ENCODE assay signal across 1 cellular context in the genomic region with DNA sequence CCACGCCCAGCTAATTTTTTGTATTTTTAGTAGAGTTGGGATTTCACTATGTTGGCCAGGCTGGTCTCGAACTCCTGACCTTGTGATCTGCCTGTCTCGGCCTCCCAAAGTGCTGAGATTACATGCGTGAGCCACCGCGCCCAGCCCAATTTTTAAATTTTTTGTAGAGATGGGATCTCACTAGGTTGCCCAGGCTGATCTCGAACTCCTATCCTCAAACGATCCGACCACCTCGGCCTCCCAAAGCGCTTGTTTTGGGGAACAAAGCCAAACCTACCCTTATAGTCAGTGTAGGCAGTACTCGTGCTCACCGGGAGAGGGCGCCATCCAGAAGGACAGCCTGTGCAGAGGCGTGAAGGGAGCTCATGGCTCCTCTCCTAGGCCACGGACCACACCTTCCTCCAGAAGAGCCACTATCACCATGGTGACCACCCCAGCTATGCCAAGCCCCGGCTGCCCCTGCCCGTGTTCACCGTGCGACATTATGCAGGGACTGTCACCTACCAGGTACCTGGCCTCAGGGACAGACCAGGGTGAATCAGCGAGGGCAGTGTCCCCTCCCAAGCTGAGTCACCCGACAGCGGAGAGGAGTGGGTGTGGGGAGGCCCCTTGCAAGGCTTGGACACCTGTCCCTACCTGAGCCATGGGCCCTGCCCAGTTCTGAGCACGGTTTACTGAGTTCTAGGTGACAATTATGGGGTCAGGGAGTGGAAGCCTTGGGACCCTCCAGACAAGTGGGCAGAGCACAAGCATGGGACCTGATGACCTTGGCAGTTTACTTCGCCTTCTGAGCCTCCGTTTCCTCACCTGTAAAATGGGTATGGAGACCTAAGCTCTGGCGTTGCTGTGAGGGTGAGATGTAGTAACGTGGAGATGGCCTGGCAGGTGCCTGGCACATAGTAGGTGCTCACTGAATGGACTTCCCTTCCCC.
TF ChIP-seq lines count a peak whose summit lies in the region.

No MANE protein-coding gene starts in this region.

TF ChIP-seq in K562, 482 proteins besides CTCF, POLR2A, EP300 and RAD21 (continued from another document and continues in another):
- TF ChIP-seq ARID2 (IDR thresholded peaks at IDR 0.05) (0 out of 2 replicates have a peak, but pooled peaks have one; percentile 30), SMAD1 (IDR thresholded peaks at IDR 0.05; ENCODE audit: low read depth, low read length, partially characterized antibody) (no peak), CREB1 (IDR thresholded peaks at IDR 0.05) (no peak), CREB1 (CRISPR knock-in tag; IDR thresholded peaks at IDR 0.05) (peak; percentile 54; the same call in 1 of the 2 replicates), RBBP5 (IDR thresholded peaks at IDR 0.05; ENCODE audit: borderline replicate concordance, insufficient read depth, low read length, poor library complexity, severe bottlenecking) (no peak), TARDBP (IDR thresholded peaks at IDR 0.05) (peak; percentile 74), E2F6 (IDR thresholded peaks at IDR 0.05; ENCODE audit: borderline replicate concordance in 1 of 2, extremely low read depth in 1 of 2, insufficient read depth in 1 of 2, insufficient read length in 1 of 2, low read depth in 1 of 2, low read length in 1 of 2, poor library complexity in 1 of 2, severe bottlenecking in 1 of 2) (peak in 1 of 2 experiments; percentile 51), LCOR (CRISPR knock-in tag; IDR thresholded peaks at IDR 0.05) (peak; percentile 85; the same call in 1 of the 2 replicates), HOMEZ (CRISPR knock-in tag; IDR thresholded peaks at IDR 0.05) (no peak), FOXK2 (conservative IDR thresholded peaks at IDR 0.05 in 1 of 2, IDR thresholded peaks at IDR 0.05 in 1 of 2; ENCODE audit: low read depth in 2 of 2) (0 out of 4 replicates have a peak, but pooled peaks of 1 of the 2 experiments have one; percentile 40), TCF15 (CRISPR knock-in tag; IDR thresholded peaks at IDR 0.05) (no peak), ARNT (IDR thresholded peaks at IDR 0.05) (0 out of 4 replicates have a peak, but pooled peaks of 1 of the 2 experiments have one; percentile 20), NKRF (IDR thresholded peaks at IDR 0.05; ENCODE audit: borderline replicate concordance) (peak; percentile 40; the same call in 1 of the 2 replicates), ZNF639 (CRISPR knock-in tag; conservative IDR thresholded peaks at IDR 0.05 in 1 of 2, IDR thresholded peaks at IDR 0.05 in 1 of 2) (no peak), RCOR1 (IDR thresholded peaks at IDR 0.05; ENCODE audit: borderline replicate concordance in 1 of 2, low read depth in 2 of 2, low read length in 2 of 2) (peak in 1 of 2 experiments; percentile 48; a peak in 1 of 4 replicates), HCFC1 (IDR thresholded peaks at IDR 0.05; ENCODE audit: low read depth, low read length) (peak; percentile 28; the same call in 1 of the 2 replicates), SMARCA5 (IDR thresholded peaks at IDR 0.05) (0 out of 2 replicates have a peak, but pooled peaks have one; percentile 15), TAL1 (IDR thresholded peaks at IDR 0.05) (0 out of 2 replicates have a peak, but pooled peaks have one; percentile 3), DPF2 (IDR thresholded peaks at IDR 0.05) (peak; percentile 61), TSHZ1 (CRISPR knock-in tag; IDR thresholded peaks at IDR 0.05) (no peak), NFATC3 (IDR thresholded peaks at IDR 0.05) (0 out of 2 replicates have a peak, but pooled peaks have one; percentile 55)
- TF ChIP-seq, protein P1, sequence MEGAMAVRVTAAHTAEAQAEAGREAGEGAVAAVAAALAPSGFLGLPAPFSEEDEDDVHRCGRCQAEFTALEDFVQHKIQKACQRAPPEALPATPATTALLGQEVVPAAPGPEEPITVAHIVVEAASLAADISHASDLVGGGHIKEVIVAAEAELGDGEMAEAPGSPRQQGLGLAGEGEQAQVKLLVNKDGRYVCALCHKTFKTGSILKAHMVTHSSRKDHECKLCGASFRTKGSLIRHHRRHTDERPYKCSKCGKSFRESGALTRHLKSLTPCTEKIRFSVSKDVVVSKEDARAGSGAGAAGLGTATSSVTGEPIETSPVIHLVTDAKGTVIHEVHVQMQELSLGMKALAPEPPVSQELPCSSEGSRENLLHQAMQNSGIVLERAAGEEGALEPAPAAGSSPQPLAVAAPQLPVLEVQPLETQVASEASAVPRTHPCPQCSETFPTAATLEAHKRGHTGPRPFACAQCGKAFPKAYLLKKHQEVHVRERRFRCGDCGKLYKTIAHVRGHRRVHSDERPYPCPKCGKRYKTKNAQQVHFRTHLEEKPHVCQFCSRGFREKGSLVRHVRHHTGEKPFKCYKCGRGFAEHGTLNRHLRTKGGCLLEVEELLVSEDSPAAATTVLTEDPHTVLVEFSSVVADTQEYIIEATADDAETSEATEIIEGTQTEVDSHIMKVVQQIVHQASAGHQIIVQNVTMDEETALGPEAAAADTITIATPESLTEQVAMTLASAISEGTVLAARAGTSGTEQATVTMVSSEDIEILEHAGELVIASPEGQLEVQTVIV (CRISPR knock-in tag; IDR thresholded peaks at IDR 0.05; ENCODE audit: borderline replicate concordance): no peak
- TF ChIP-seq, protein P2, sequence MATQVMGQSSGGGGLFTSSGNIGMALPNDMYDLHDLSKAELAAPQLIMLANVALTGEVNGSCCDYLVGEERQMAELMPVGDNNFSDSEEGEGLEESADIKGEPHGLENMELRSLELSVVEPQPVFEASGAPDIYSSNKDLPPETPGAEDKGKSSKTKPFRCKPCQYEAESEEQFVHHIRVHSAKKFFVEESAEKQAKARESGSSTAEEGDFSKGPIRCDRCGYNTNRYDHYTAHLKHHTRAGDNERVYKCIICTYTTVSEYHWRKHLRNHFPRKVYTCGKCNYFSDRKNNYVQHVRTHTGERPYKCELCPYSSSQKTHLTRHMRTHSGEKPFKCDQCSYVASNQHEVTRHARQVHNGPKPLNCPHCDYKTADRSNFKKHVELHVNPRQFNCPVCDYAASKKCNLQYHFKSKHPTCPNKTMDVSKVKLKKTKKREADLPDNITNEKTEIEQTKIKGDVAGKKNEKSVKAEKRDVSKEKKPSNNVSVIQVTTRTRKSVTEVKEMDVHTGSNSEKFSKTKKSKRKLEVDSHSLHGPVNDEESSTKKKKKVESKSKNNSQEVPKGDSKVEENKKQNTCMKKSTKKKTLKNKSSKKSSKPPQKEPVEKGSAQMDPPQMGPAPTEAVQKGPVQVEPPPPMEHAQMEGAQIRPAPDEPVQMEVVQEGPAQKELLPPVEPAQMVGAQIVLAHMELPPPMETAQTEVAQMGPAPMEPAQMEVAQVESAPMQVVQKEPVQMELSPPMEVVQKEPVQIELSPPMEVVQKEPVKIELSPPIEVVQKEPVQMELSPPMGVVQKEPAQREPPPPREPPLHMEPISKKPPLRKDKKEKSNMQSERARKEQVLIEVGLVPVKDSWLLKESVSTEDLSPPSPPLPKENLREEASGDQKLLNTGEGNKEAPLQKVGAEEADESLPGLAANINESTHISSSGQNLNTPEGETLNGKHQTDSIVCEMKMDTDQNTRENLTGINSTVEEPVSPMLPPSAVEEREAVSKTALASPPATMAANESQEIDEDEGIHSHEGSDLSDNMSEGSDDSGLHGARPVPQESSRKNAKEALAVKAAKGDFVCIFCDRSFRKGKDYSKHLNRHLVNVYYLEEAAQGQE (CRISPR knock-in tag; IDR thresholded peaks at IDR 0.05; ENCODE audit: low read depth): no peak
- TF ChIP-seq, protein P3, sequence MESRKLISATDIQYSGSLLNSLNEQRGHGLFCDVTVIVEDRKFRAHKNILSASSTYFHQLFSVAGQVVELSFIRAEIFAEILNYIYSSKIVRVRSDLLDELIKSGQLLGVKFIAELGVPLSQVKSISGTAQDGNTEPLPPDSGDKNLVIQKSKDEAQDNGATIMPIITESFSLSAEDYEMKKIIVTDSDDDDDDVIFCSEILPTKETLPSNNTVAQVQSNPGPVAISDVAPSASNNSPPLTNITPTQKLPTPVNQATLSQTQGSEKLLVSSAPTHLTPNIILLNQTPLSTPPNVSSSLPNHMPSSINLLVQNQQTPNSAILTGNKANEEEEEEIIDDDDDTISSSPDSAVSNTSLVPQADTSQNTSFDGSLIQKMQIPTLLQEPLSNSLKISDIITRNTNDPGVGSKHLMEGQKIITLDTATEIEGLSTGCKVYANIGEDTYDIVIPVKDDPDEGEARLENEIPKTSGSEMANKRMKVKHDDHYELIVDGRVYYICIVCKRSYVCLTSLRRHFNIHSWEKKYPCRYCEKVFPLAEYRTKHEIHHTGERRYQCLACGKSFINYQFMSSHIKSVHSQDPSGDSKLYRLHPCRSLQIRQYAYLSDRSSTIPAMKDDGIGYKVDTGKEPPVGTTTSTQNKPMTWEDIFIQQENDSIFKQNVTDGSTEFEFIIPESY (CRISPR knock-in tag; IDR thresholded peaks at IDR 0.05): peak; percentile 44; the same call in 1 of the 2 replicates
- TF ChIP-seq, protein P4, sequence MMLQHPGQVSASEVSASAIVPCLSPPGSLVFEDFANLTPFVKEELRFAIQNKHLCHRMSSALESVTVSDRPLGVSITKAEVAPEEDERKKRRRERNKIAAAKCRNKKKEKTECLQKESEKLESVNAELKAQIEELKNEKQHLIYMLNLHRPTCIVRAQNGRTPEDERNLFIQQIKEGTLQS (IDR thresholded peaks at IDR 0.05): peak; percentile 66
- TF ChIP-seq, protein P4 (CRISPR knock-in tag; conservative IDR thresholded peaks at IDR 0.05): no peak
